In genomic region chr7:93622036-93622714, GRCh38 we compare ENCODE assay signal across 9 cellular contexts. TPM values are rescaled to one million over a fixed set of nuclear protein-coding genes. Genes with fewer than 3 reads are reported as not detected.
DNase-seq lines count a peak whose midpoint lies in the region; ATAC-seq, FAIRE-seq and TF ChIP-seq lines count a peak whose summit lies in the region.
"Had no signal": no experiment of that assay in that cellular context is flagged by ENCODE, and none has a peak within 500 bp of the region (broad histone marks: within the 10 kb centered on the region; RNA-seq: fewer than 3 reads in every experiment).

No MANE protein-coding gene starts in this region.

- intact Hi-C loops in K562 (cut with micrococcal nuclease) = loop anchor here (1.0 to 10.0 kb wide), 3 partner anchors 273 to 773 kb away; partner anchors contain the start of genes COL1A2 and TFPI2

- H3K9me1 ChIP-seq in K562 (ENCODE audit: control insufficient read depth, insufficient read depth, low read length) = no peaks in the 10 kb centered on the region

- TF ChIP-seq POLR2A in K562 (conservative IDR thresholded peaks at IDR 0.05) = no peak

- H3K79me2 ChIP-seq in K562 (ENCODE audit: control insufficient read depth, insufficient read depth, low read length) = peaks cover 5% of the 10 kb centered on the region; the same call in 1 of the 3 replicates

- no peaks in the 10 kb centered on the region for H3K27me3 ChIP-seq in K562 (ENCODE audit: control insufficient read depth in 2 of 2, insufficient read depth in 2 of 2, low read length in 2 of 2)

- DNase-seq in NCI-H2107 treated with DMSO at 0.1 percent for 48 hours (lab: John Stamatoyannopoulos, UW; ENCODE audit: unreplicated experiment) (peak; percentile 21), NCI-H2107 (lab: John Stamatoyannopoulos, UW) (no peak), NCI-H146 treated with DMSO at 0.1 percent for 48 hours (lab: John Stamatoyannopoulos, UW; ENCODE audit: unreplicated experiment) (peak; percentile 27), K562 (ENCODE audit: extremely low read depth in 1 of 4, low spot score in 3 of 4) (peak; percentile 35 to 59 (median 52)), neural crest cell (ENCODE audit: low read depth, low spot score) (peak; percentile 2)
- DNase-seq in stimulated activated naive CD8-positive, alpha-beta T cell treated with anti-CD3 and anti-CD28 coated beads, Interleukin-15, amount 100 ng/mL, for 72 hours = no peak
- DNase-seq in natural killer cell treated with Interleukin-12 subunit alpha and Interleukin-12 subunit beta and Interleukin-15 and Interleukin-18, amount 100 ng/mL, for 72 hours (ENCODE audit: low spot score) = no peak
- DNase-seq: activated naive CD8-positive, alpha-beta T cell treated with anti-CD3 and anti-CD28 coated beads, Interleukin-2, amount 10 ng/mL, durations not matched to agents 7 days and 5 days had no signal

- no peak for TF ChIP-seq EP300 in K562 (IDR thresholded peaks at IDR 0.05; ENCODE audit: low read length)

- H3K36me3 ChIP-seq in K562 (ENCODE audit: control insufficient read depth, insufficient read depth, low read length) = peaks cover 3% of the 10 kb centered on the region; the same call in 2 of the 3 replicates

- no peaks in the 10 kb centered on the region for H3K9me3 ChIP-seq in K562 (replicated peaks; ENCODE audit: control insufficient read depth, insufficient read depth, low read depth, low read length)

- peak; percentile 78 for FAIRE-seq in K562 (lab: Jason Lieb, UNC)

- peak overlapping the region; percentile 13; the same call in 1 of the 2 replicates for H3K4me2 ChIP-seq in K562 (ENCODE audit: insufficient read depth, low read length)

- no peak overlapping the region for H3K4me3 ChIP-seq in K562

- TF ChIP-seq CTCF in K562 (IDR thresholded peaks at IDR 0.05 in 2 of 3, conservative IDR thresholded peaks at IDR 0.05 in 1 of 3; ENCODE audit: insufficient read depth in 2 of 3, low read depth in 1 of 3, low read length in 3 of 3) (peak; percentile 60 to 63 (median 61)), neural crest cell (conservative IDR thresholded peaks at IDR 0.05) (peak; percentile 62)

- peak; percentile 44 to 53 for TF ChIP-seq RAD21 in K562 (CRISPR knock-in tag; conservative IDR thresholded peaks at IDR 0.05 in 1 of 2, IDR thresholded peaks at IDR 0.05 in 1 of 2)

- peaks cover 2% of the 10 kb centered on the region for H3K9me3 Mint-ChIP-seq in neural crest cell
- H3K9me3 Mint-ChIP-seq in stimulated activated naive CD8-positive, alpha-beta T cell treated with anti-CD3 and anti-CD28 coated beads, Interleukin-15, amount 100 ng/mL, for 72 hours = peaks cover 5 to 6% of the 10 kb centered on the region in 2 donors
- peaks cover 4% of the 10 kb centered on the region for H3K9me3 Mint-ChIP-seq in natural killer cell treated with Interleukin-12 subunit alpha and Interleukin-12 subunit beta and Interleukin-15 and Interleukin-18, amount 100 ng/mL, for 72 hours
- H3K9me3 Mint-ChIP-seq: activated naive CD8-positive, alpha-beta T cell treated with anti-CD3 and anti-CD28 coated beads, Interleukin-2, amount 10 ng/mL, durations not matched to agents 7 days and 5 days had no signal

- H2AFZ ChIP-seq in K562 (ENCODE audit: low read depth, low read length) = peak overlapping the region; percentile 45; the same call in 1 of the 2 replicates

- no peak overlapping the region for H3K27ac ChIP-seq in K562 (ENCODE audit: extremely low read depth, low read depth, low read length)

- no peak overlapping the region for H3K4me3 Mint-ChIP-seq in neural crest cell
- no peak overlapping the region for H3K4me3 Mint-ChIP-seq in stimulated activated naive CD8-positive, alpha-beta T cell treated with anti-CD3 and anti-CD28 coated beads, Interleukin-15, amount 100 ng/mL, for 72 hours
- no peak overlapping the region for H3K4me3 Mint-ChIP-seq in natural killer cell treated with Interleukin-12 subunit alpha and Interleukin-12 subunit beta and Interleukin-15 and Interleukin-18, amount 100 ng/mL, for 72 hours
- H3K4me3 Mint-ChIP-seq: activated naive CD8-positive, alpha-beta T cell treated with anti-CD3 and anti-CD28 coated beads, Interleukin-2, amount 10 ng/mL, durations not matched to agents 7 days and 5 days had no signal

- CTCF ChIA-PET in K562 (lab: Yijun Ruan, JAX; ENCODE audit: low intra/inter-chr PET ratio) = no interaction called here

- H3K27me3 Mint-ChIP-seq in neural crest cell (ENCODE audit: low read depth) = no peaks in the 10 kb centered on the region
- H3K27me3 Mint-ChIP-seq in stimulated activated naive CD8-positive, alpha-beta T cell treated with anti-CD3 and anti-CD28 coated beads, Interleukin-15, amount 100 ng/mL, for 72 hours = no peaks in the 10 kb centered on the region
- no peaks in the 10 kb centered on the region for H3K27me3 Mint-ChIP-seq in natural killer cell treated with Interleukin-12 subunit alpha and Interleukin-12 subunit beta and Interleukin-15 and Interleukin-18, amount 100 ng/mL, for 72 hours

- 0 out of 5 replicates have a peak, but pooled peaks cover 0 to 3% of the 10 kb centered on the region in 2 experiments for H3K4me1 ChIP-seq in K562 (replicated peaks in 1 of 2; ENCODE audit: control insufficient read depth in 2 of 2, insufficient read depth in 2 of 2, low read length in 2 of 2)

- H4K20me1 ChIP-seq in K562 (replicated peaks; ENCODE audit: control insufficient read depth, insufficient read depth, low read length) = no peaks in the 10 kb centered on the region

- no peak overlapping the region for H3K9ac ChIP-seq in K562 (ENCODE audit: insufficient read depth in 1 of 2, low read depth in 2 of 2, low read length in 2 of 2)

- H3K36me3 Mint-ChIP-seq in neural crest cell (ENCODE audit: low read depth) = peaks cover 2% of the 10 kb centered on the region
- no peaks in the 10 kb centered on the region for H3K36me3 Mint-ChIP-seq in natural killer cell treated with Interleukin-12 subunit alpha and Interleukin-12 subunit beta and Interleukin-15 and Interleukin-18, amount 100 ng/mL, for 72 hours
- H3K36me3 Mint-ChIP-seq: activated naive CD8-positive, alpha-beta T cell treated with anti-CD3 and anti-CD28 coated beads, Interleukin-2, amount 10 ng/mL, durations not matched to agents 7 days and 5 days had no signal

- WGBS in K562 (ENCODE audit: insufficient coverage, low coverage, missing lambda C conversion rate) = 9% methylated on average over 10 of the region's 10 CpGs

- no TSS peak for BruUV-seq in K562 (replicated peaks; lab: Mats Ljungman, UMichigan)

- H3K27ac Mint-ChIP-seq in neural crest cell (ENCODE audit: unreplicated experiment) = peak overlapping the region; percentile 89
- H3K27ac Mint-ChIP-seq in stimulated activated naive CD8-positive, alpha-beta T cell treated with anti-CD3 and anti-CD28 coated beads, Interleukin-15, amount 100 ng/mL, for 72 hours = no peak overlapping the region
- no peak overlapping the region for H3K27ac Mint-ChIP-seq in natural killer cell treated with Interleukin-12 subunit alpha and Interleukin-12 subunit beta and Interleukin-15 and Interleukin-18, amount 100 ng/mL, for 72 hours
- H3K27ac Mint-ChIP-seq: activated naive CD8-positive, alpha-beta T cell treated with anti-CD3 and anti-CD28 coated beads, Interleukin-2, amount 10 ng/mL, durations not matched to agents 7 days and 5 days had no signal

- POLR2A ChIA-PET in K562 (lab: Yijun Ruan, JAX) = interaction anchor here (1.2 to 2.0 kb wide), 2 partner anchors 10 to 13 kb away, joined by 3 to 7 read pairs; no protein-coding TSS in a partner anchor

- peaks cover 6% of the 10 kb centered on the region for H3K4me1 Mint-ChIP-seq in neural crest cell
- H3K4me1 Mint-ChIP-seq in stimulated activated naive CD8-positive, alpha-beta T cell treated with anti-CD3 and anti-CD28 coated beads, Interleukin-15, amount 100 ng/mL, for 72 hours = no peaks in the 10 kb centered on the region
- no peaks in the 10 kb centered on the region for H3K4me1 Mint-ChIP-seq in natural killer cell treated with Interleukin-12 subunit alpha and Interleukin-12 subunit beta and Interleukin-15 and Interleukin-18, amount 100 ng/mL, for 72 hours (ENCODE audit: low read depth in 2 of 2)
- H3K4me1 Mint-ChIP-seq: activated naive CD8-positive, alpha-beta T cell treated with anti-CD3 and anti-CD28 coated beads, Interleukin-2, amount 10 ng/mL, durations not matched to agents 7 days and 5 days had no signal

- in situ Hi-C loops in K562 (cut with MboI) = no loop called here

- ATAC-seq in K562 (peak; percentile 98), GM21737 (IDR thresholded peaks at IDR 0.05; ENCODE audit: unreplicated experiment) (no peak)
- ATAC-seq in stimulated activated naive CD8-positive, alpha-beta T cell treated with anti-CD3 and anti-CD28 coated beads, Interleukin-15, amount 100 ng/mL, for 72 hours = no peak
- ATAC-seq in natural killer cell treated with Interleukin-12 subunit alpha and Interleukin-12 subunit beta and Interleukin-15 and Interleukin-18, amount 100 ng/mL, for 72 hours = no peak

TF ChIP-seq in K562, 482 proteins besides CTCF, POLR2A, EP300 and RAD21 (continues in another document):
- TF ChIP-seq HMG20B (CRISPR knock-in tag; IDR thresholded peaks at IDR 0.05) (no peak), SMC3 (conservative IDR thresholded peaks at IDR 0.05; ENCODE audit: insufficient read depth, low read depth, low read length) (peak; percentile 29; the same call in 1 of the 2 replicates), CXXC5 (CRISPR knock-in tag; IDR thresholded peaks at IDR 0.05) (no peak), CBX8 (IDR thresholded peaks at IDR 0.05; ENCODE audit: borderline replicate concordance, extremely low read depth, low read depth, low read length, poor library complexity, severe bottlenecking) (no peak)

RNA-seq across cellular contexts. Expression of gene CALCR, which starts 47.7 kb away (rescaled TPM):
- 0.28 TPM in 1 of 2 replicates, not detected in the other for total RNA-seq in K562 (2011; cell fraction: chromatin; rRNA removed; ENCODE audit: low replicate concordance)
- total RNA-seq in K562 (2011; cell fraction: nucleolus; rRNA removed) = 0.26 TPM in 1 of 2 replicates, not detected in the other
- not detected in 2 replicates for total RNA-seq in K562 (2011; cell fraction: nucleoplasm; rRNA removed)
- 0.04 and 0.14 TPM in 2 replicates for total RNA-seq in K562 (2014; rRNA removed)
- total RNA-seq in K562 (2014; rRNA removed; fragmentation: Illumina TruSeq; extraction: Trizol) = 0.06 and 0.07 TPM in 2 replicates
- total RNA-seq in K562 (2015; rRNA removed; fragmentation: Illumina TruSeq; extraction: Trizol) = 0.14 TPM in 1 of 2 replicates, not detected in the other
- total RNA-seq in K562 (2021) = 0.09 and 0.16 TPM in 2 replicates
- 0.09 and 0.10 TPM in 2 replicates for polyA plus RNA-seq in K562 (2011; rRNA removed)
- 0.09 TPM in 1 of 2 replicates, not detected in the other for polyA plus RNA-seq in K562 (2011; cell fraction: cytosol; rRNA removed)
- 0.04 TPM in 1 of 2 replicates, not detected in the other for polyA plus RNA-seq in K562 (2011; cell fraction: nucleus; rRNA removed)
- 0.07 and 0.12 TPM in 2 replicates for polyA plus RNA-seq in K562 (2012)
- polyA plus RNA-seq in K562 (2014; fragmentation: Illumina TruSeq; extraction: Trizol) = 0.04 and 0.07 TPM in 2 replicates
- not detected for polyA plus RNA-seq in K562 (2014; fragmentation: Nextera tagmentation; extraction: Ambion mirVana)
- 0.11 TPM in 1 of 2 replicates, not detected in the other for polyA plus RNA-seq in K562 (2014; rRNA removed)
- polyA minus RNA-seq in K562 (2011; rRNA and poly(A)+ RNA removed) = not detected in 2 replicates
- not detected in 2 replicates for polyA minus RNA-seq in K562 (2011; cell fraction: cytosol; rRNA and poly(A)+ RNA removed)
- polyA minus RNA-seq in K562 (2011; cell fraction: nucleus; rRNA and poly(A)+ RNA removed) = not detected in 2 replicates
- total RNA-seq in neural crest cell = 0.07 TPM in 1 of 2 replicates, not detected in the other
- not detected for total RNA-seq in natural killer cell treated with Interleukin-12 subunit alpha and Interleukin-12 subunit beta and Interleukin-15 and Interleukin-18, amount 100 ng/mL, for 72 hours
- total RNA-seq: activated naive CD8-positive, alpha-beta T cell treated with anti-CD3 and anti-CD28 coated beads, Interleukin-2, amount 10 ng/mL, durations not matched to agents 7 days and 5 days had no signal

Comparison
In these comparisons a context has a peak if more than half of its experiments do, and no peak if none do; other contexts are left out.
1. DNase-seq: peak in NCI-H2107 treated with DMSO at 0.1 percent for 48 hours (single experiment), NCI-H146 treated with DMSO at 0.1 percent for 48 hours (single experiment), K562 (4 of 4) and neural crest cell (single experiment); none in NCI-H2107 (single experiment), stimulated activated naive CD8-positive, alpha-beta T cell treated with anti-CD3 and anti-CD28 coated beads, Interleukin-15, amount 100 ng/mL, for 72 hours (0 of 2) and natural killer cell treated with Interleukin-12 subunit alpha and Interleukin-12 subunit beta and Interleukin-15 and Interleukin-18, amount 100 ng/mL, for 72 hours (single experiment).